ENCODE assay signal across 20 cellular contexts in the genomic region with DNA sequence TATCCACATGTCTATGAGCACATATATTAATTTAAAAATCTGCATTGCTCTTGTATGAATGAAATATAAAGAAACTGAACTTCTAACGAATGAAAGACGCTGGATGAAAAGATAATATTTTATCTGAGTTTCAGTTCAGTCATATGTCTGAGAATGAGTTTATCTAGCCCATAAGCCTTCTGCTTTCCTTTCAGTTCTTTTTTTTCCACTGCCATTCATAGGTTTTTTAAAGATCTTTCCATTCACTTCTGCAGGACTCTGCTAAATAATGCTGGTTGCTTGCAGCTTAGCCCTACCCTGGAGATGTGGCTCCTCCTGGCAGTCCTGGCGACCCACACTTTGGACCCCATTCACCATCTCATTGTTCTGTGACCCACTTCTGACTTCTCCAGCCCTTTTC.
DNase-seq lines count a peak whose midpoint lies in the region; ATAC-seq and TF ChIP-seq lines count a peak whose summit lies in the region.
"Had no signal": no experiment of that assay in that cellular context is flagged by ENCODE, and none has a peak within 500 bp of the region (broad histone marks: within the 10 kb centered on the region; RNA-seq: fewer than 3 reads in every experiment).

No MANE protein-coding gene starts in this region.

- no peaks in the 10 kb centered on the region for H3K27me3 Mint-ChIP-seq in activated CD4-positive, alpha-beta T cell treated with anti-CD3 and anti-CD28 coated beads, Interleukin-2, amount 10 ng/mL, durations not matched to agents 24 days and 14 days
- H3K27me3 Mint-ChIP-seq in activated T-helper 1 cell treated with anti-CD3 and anti-CD28 coated beads, Interleukin-12 subunit alpha, Interleukin-12 subunit beta, Interleukin-2, Interleukin-4 antibody, amounts not matched to agents 30 ng/mL and 10 ng/mL and 1 ng/mL, durations not matched to agents 14 hours and 24 hours and 36 hours (ENCODE audit: insufficient read depth): no peaks in the 10 kb centered on the region
- no peaks in the 10 kb centered on the region for H3K27me3 Mint-ChIP-seq in naive thymus-derived CD8-positive, alpha-beta T cell

- peak; percentile 67 for DNase-seq in activated CD4-positive, alpha-beta T cell treated with anti-CD3 and anti-CD28 coated beads, Interleukin-2, amount 10 ng/mL, durations not matched to agents 24 days and 14 days
- DNase-seq in activated CD4-positive, alpha-beta T cell treated with anti-CD3 and anti-CD28 coated beads for 48 hours: no peak
- DNase-seq in MV-4-11 (lab: John Stamatoyannopoulos, UW): peak; percentile 62
- no peak for DNase-seq in activated T-helper 1 cell treated with anti-CD3 and anti-CD28 coated beads, Interleukin-12 subunit alpha, Interleukin-12 subunit beta, Interleukin-2, Interleukin-4 antibody, amounts not matched to agents 30 ng/mL and 10 ng/mL and 1 ng/mL, durations not matched to agents 14 hours and 24 hours and 36 hours (ENCODE audit: low spot score)
- DNase-seq in naive thymus-derived CD8-positive, alpha-beta T cell: no peak
- no peak for DNase-seq in stimulated activated naive CD4-positive, alpha-beta T cell treated with Interleukin-2 at 50 U/mL for 16 hours (lab: John Stamatoyannopoulos, UW)
- DNase-seq in ecto neural progenitor cell (ENCODE audit: low spot score): no peak
- no peak for DNase-seq in breast epithelium (ENCODE audit: low spot score in 2 of 2)
- DNase-seq: activated CD4-positive, CD25-positive, alpha-beta regulatory T cell; esophagus squamous epithelium; heart left ventricle; KBM-7; NCI-H1092; NCI-H2107; NCI-H69; nephron progenitor cell; stimulated activated CD4-positive, alpha-beta T cell treated with anti-CD3 and anti-CD28 coated beads, Interleukin-12 subunit alpha, Interleukin-12 subunit beta, amount 100 ng/mL, for 4 hours had no signal

- intact Hi-C loops in activated CD4-positive, alpha-beta T cell treated with anti-CD3 and anti-CD28 coated beads, Interleukin-2, amount 10 ng/mL, durations not matched to agents 24 days and 14 days (cut with micrococcal nuclease): loop anchor here (2.0 to 5.0 kb wide), 3 partner anchors 14 to 212 kb away; a partner anchor contains a TSS
- intact Hi-C loops in activated T-helper 1 cell treated with anti-CD3 and anti-CD28 coated beads, Interleukin-12 subunit alpha, Interleukin-12 subunit beta, Interleukin-2, Interleukin-4 antibody, amounts not matched to agents 30 ng/mL and 10 ng/mL and 1 ng/mL, durations not matched to agents 14 hours and 24 hours and 36 hours (cut with micrococcal nuclease): loop anchor here (5.0 to 10.0 kb wide), 3 partner anchors 157 to 686 kb away; a partner anchor contains a TSS
- intact Hi-C loops in breast epithelium (cut with DNase I; ENCODE audit: low total_unique reads): no loop called here

- H3K36me3 Mint-ChIP-seq in activated CD4-positive, alpha-beta T cell treated with anti-CD3 and anti-CD28 coated beads, Interleukin-2, amount 10 ng/mL, durations not matched to agents 24 days and 14 days (ENCODE audit: low read depth): peaks cover 56% of the 10 kb centered on the region
- H3K36me3 Mint-ChIP-seq in activated T-helper 1 cell treated with anti-CD3 and anti-CD28 coated beads, Interleukin-12 subunit alpha, Interleukin-12 subunit beta, Interleukin-2, Interleukin-4 antibody, amounts not matched to agents 30 ng/mL and 10 ng/mL and 1 ng/mL, durations not matched to agents 14 hours and 24 hours and 36 hours (ENCODE audit: low read depth): peaks cover 46% of the 10 kb centered on the region
- peaks cover 0 to 2% (median 2%) of the 10 kb centered on the region in 3 donors for H3K36me3 Mint-ChIP-seq in naive thymus-derived CD8-positive, alpha-beta T cell

- peak overlapping the region; percentile 98 for H3K27ac Mint-ChIP-seq in activated CD4-positive, alpha-beta T cell treated with anti-CD3 and anti-CD28 coated beads, Interleukin-2, amount 10 ng/mL, durations not matched to agents 24 days and 14 days
- H3K27ac Mint-ChIP-seq in activated T-helper 1 cell treated with anti-CD3 and anti-CD28 coated beads, Interleukin-12 subunit alpha, Interleukin-12 subunit beta, Interleukin-2, Interleukin-4 antibody, amounts not matched to agents 30 ng/mL and 10 ng/mL and 1 ng/mL, durations not matched to agents 14 hours and 24 hours and 36 hours: peak overlapping the region; percentile 85
- peak overlapping the region; percentile 42 to 98 (median 92) for H3K27ac Mint-ChIP-seq in naive thymus-derived CD8-positive, alpha-beta T cell
- H3K27ac Mint-ChIP-seq: GM23338 had no signal

- H3K4me3 ChIP-seq in breast epithelium: no peak overlapping the region
- H3K4me3 ChIP-seq: esophagus squamous epithelium, GM23338, heart left ventricle, lung had no signal

- H3K36me3 ChIP-seq in breast epithelium: no peaks in the 10 kb centered on the region
- H3K36me3 ChIP-seq: esophagus squamous epithelium, heart left ventricle had no signal

- no peaks in the 10 kb centered on the region for H3K27me3 ChIP-seq in breast epithelium
- H3K27me3 ChIP-seq: esophagus squamous epithelium, heart left ventricle had no signal

- H3K4me1 Mint-ChIP-seq in activated CD4-positive, alpha-beta T cell treated with anti-CD3 and anti-CD28 coated beads, Interleukin-2, amount 10 ng/mL, durations not matched to agents 24 days and 14 days: peaks cover 74% of the 10 kb centered on the region
- peaks cover 90% of the 10 kb centered on the region for H3K4me1 Mint-ChIP-seq in activated T-helper 1 cell treated with anti-CD3 and anti-CD28 coated beads, Interleukin-12 subunit alpha, Interleukin-12 subunit beta, Interleukin-2, Interleukin-4 antibody, amounts not matched to agents 30 ng/mL and 10 ng/mL and 1 ng/mL, durations not matched to agents 14 hours and 24 hours and 36 hours (ENCODE audit: low read depth)
- H3K4me1 Mint-ChIP-seq in naive thymus-derived CD8-positive, alpha-beta T cell: peaks cover 56 to 96% (median 91%) of the 10 kb centered on the region in 4 donors

- H3K4me1 ChIP-seq in breast epithelium: no peaks in the 10 kb centered on the region

- no peaks in the 10 kb centered on the region for H3K9me3 Mint-ChIP-seq in activated CD4-positive, alpha-beta T cell treated with anti-CD3 and anti-CD28 coated beads, Interleukin-2, amount 10 ng/mL, durations not matched to agents 24 days and 14 days
- H3K9me3 Mint-ChIP-seq in activated T-helper 1 cell treated with anti-CD3 and anti-CD28 coated beads, Interleukin-12 subunit alpha, Interleukin-12 subunit beta, Interleukin-2, Interleukin-4 antibody, amounts not matched to agents 30 ng/mL and 10 ng/mL and 1 ng/mL, durations not matched to agents 14 hours and 24 hours and 36 hours: no peaks in the 10 kb centered on the region
- no peaks in the 10 kb centered on the region for H3K9me3 Mint-ChIP-seq in naive thymus-derived CD8-positive, alpha-beta T cell
- H3K9me3 Mint-ChIP-seq: GM23338, nephron progenitor cell had no signal

- no peaks in the 10 kb centered on the region for H3K9me3 ChIP-seq in breast epithelium
- H3K9me3 ChIP-seq: esophagus squamous epithelium, heart left ventricle had no signal

- peak overlapping the region; percentile 85 for H3K4me3 Mint-ChIP-seq in activated CD4-positive, alpha-beta T cell treated with anti-CD3 and anti-CD28 coated beads, Interleukin-2, amount 10 ng/mL, durations not matched to agents 24 days and 14 days
- peak overlapping the region; percentile 85 for H3K4me3 Mint-ChIP-seq in activated T-helper 1 cell treated with anti-CD3 and anti-CD28 coated beads, Interleukin-12 subunit alpha, Interleukin-12 subunit beta, Interleukin-2, Interleukin-4 antibody, amounts not matched to agents 30 ng/mL and 10 ng/mL and 1 ng/mL, durations not matched to agents 14 hours and 24 hours and 36 hours
- H3K4me3 Mint-ChIP-seq in naive thymus-derived CD8-positive, alpha-beta T cell: peak overlapping the region; percentile 36 to 92 (median 70)
- H3K4me3 Mint-ChIP-seq: GM23338, nephron progenitor cell had no signal

- POLR2A ChIA-PET in naive thymus-derived CD8-positive, alpha-beta T cell (lab: Charles Lee): interaction anchor here (0.9 to 1.8 kb wide), 5 partner anchors 16 to 108 kb away, joined by 3 to 5 read pairs (median 3); no protein-coding TSS in a partner anchor

- H3K27ac ChIP-seq in breast epithelium: no peak overlapping the region
- H3K27ac ChIP-seq: C4-2B, esophagus squamous epithelium, heart left ventricle had no signal

- no peak for ATAC-seq in naive thymus-derived CD8-positive, alpha-beta T cell
- ATAC-seq: GM23338, heart left ventricle had no signal

- no peak for TF ChIP-seq POLR2A in breast epithelium (IDR thresholded peaks at IDR 0.05)

- no peak for TF ChIP-seq CTCF in breast epithelium (IDR thresholded peaks at IDR 0.05)

Comparison
In these comparisons a context has a peak if more than half of its experiments do, and no peak if none do; other contexts are left out.
1. DNase-seq: peak in activated CD4-positive, alpha-beta T cell treated with anti-CD3 and anti-CD28 coated beads, Interleukin-2, amount 10 ng/mL, durations not matched to agents 24 days and 14 days (single experiment) and MV-4-11 (single experiment); none in activated CD4-positive, alpha-beta T cell treated with anti-CD3 and anti-CD28 coated beads for 48 hours (single experiment), activated T-helper 1 cell treated with anti-CD3 and anti-CD28 coated beads, Interleukin-12 subunit alpha, Interleukin-12 subunit beta, Interleukin-2, Interleukin-4 antibody, amounts not matched to agents 30 ng/mL and 10 ng/mL and 1 ng/mL, durations not matched to agents 14 hours and 24 hours and 36 hours (single experiment), naive thymus-derived CD8-positive, alpha-beta T cell (0 of 10), stimulated activated naive CD4-positive, alpha-beta T cell treated with Interleukin-2 at 50 U/mL for 16 hours (single experiment), ecto neural progenitor cell (single experiment) and breast epithelium (0 of 2).
2. Peak in every context shown above with its lines, with median percentiles within 50 percentile points of each other: H3K27ac Mint-ChIP-seq and H3K4me3 Mint-ChIP-seq.